ENCODE assay signal across 1 cellular context in the genomic region with DNA sequence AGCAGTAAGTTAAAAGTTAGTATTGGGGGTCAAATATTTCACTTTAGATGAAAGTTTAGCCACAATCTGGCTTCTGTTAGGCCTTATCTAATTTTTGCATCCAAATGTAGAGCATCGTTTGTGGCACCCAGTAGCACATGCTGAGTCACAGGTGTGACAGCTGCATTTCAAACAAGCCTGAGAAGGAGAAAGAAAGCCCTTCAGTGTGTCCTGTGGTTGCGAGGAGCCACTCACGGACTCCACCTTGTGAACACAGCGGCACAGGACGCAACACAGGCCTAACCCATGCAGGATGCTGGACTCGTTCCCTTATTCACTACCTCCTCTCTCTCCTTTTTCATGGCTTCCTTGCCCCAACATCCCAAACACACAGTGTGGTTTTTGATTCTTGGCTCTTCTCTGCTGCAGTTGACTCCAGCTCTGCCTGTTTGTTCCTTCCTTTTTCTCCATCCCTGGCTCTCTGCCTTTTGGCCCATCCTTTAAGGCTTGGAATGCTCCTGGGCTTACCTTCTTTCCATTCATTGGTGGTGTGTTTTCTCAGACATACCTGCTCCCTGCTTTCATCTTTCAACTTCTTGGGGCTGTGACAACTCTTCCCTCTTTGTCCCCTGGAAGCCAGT.
TF ChIP-seq lines count a peak whose summit lies in the region.

No MANE protein-coding gene starts in this region.

TF ChIP-seq in K562, 482 proteins besides CTCF, POLR2A, EP300 and RAD21 (continued from another document and continues in another):
- TF ChIP-seq, protein P1, sequence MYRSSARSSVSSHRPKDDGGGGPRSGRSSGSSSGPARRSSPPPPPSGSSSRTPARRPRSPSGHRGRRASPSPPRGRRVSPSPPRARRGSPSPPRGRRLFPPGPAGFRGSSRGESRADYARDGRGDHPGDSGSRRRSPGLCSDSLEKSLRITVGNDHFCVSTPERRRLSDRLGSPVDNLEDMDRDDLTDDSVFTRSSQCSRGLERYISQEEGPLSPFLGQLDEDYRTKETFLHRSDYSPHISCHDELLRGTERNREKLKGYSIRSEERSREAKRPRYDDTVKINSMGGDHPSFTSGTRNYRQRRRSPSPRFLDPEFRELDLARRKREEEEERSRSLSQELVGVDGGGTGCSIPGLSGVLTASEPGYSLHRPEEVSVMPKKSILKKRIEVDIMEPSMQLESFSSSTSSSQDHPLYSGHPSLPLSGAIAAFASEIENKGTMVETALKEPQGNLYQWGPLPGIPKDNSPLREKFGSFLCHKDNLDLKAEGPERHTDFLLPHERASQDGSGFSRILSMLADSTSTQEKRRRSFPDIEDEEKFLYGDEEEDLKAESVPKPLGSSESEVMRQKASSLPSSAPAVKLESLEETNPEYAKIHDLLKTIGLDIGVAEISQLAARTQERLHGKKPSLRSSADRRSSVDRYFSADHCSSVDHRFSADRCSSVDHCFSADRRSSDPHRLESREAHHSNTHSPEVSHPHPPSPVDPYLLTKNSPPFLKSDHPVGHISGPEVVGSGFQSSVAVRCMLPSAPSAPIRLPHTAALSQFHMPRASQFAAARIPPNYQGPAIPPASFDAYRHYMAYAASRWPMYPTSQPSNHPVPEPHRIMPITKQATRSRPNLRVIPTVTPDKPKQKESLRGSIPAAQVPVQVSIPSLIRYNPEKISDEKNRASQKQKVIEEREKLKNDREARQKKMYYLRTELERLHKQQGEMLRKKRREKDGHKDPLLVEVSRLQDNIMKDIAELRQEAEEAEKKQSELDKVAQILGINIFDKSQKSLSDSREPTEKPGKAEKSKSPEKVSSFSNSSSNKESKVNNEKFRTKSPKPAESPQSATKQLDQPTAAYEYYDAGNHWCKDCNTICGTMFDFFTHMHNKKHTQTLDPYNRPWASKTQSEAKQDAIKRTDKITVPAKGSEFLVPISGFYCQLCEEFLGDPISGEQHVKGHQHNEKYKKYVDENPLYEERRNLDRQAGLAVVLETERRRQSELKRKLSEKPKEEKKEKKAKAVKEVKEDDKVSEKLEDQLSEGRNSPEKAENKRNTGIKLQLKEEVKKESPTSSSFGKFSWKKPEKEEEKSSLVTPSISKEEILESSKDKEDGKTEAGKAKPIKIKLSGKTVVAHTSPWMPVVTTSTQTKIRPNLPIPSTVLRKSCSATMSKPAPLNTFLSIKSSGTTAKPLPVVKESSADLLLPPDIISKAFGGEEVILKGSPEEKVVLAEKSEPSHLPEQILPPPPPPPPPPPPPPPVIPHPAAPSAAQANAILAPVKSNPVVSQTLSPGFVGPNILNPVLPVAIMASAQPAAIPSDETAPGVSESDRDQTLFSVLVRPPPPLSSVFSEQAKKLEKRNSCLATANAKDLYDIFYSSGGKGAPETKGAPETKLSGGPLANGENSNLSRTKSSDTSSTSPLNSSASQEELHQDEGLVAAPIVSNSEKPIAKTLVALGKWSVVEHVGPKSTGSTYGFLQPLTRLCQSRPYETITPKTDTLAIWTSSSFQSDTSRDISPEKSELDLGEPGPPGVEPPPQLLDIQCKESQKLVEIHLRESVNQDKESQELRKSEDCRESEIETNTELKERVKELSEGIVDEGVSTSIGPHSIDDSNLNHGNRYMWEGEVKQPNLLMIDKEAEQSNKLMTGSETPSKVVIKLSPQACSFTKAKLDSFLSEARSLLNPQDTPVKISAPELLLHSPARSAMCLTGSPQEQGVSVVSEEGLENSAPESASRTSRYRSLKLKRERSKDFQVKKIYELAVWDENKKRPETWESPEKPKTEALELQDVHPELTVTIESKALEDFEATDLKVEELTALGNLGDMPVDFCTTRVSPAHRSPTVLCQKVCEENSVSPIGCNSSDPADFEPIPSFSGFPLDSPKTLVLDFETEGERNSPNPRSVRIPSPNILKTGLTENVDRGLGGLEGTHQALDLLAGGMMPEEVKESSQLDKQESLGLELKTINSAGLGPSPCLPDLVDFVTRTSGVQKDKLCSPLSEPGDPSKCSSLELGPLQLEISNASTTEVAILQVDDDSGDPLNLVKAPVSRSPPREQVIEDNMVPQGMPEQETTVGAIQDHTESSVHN (IDR thresholded peaks at IDR 0.05; ENCODE audit: borderline replicate concordance in 1 of 2, low read depth in 1 of 2): no peak
- TF ChIP-seq, protein P2, sequence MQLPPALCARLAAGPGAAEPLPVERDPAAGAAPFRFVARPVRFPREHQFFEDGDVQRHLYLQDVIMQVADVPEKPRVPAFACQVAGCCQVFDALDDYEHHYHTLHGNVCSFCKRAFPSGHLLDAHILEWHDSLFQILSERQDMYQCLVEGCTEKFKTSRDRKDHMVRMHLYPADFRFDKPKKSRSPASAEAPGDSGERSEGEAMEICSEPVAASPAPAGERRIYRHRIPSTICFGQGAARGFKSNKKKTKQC (CRISPR knock-in tag; IDR thresholded peaks at IDR 0.05): no peak
- 0 out of 2 replicates have a peak, but pooled peaks have one; percentile 43 for TF ChIP-seq ZEB2 (IDR thresholded peaks at IDR 0.05)
- TF ChIP-seq RB1 (IDR thresholded peaks at IDR 0.05; ENCODE audit: low read depth): no peak
- TF ChIP-seq, protein P3, sequence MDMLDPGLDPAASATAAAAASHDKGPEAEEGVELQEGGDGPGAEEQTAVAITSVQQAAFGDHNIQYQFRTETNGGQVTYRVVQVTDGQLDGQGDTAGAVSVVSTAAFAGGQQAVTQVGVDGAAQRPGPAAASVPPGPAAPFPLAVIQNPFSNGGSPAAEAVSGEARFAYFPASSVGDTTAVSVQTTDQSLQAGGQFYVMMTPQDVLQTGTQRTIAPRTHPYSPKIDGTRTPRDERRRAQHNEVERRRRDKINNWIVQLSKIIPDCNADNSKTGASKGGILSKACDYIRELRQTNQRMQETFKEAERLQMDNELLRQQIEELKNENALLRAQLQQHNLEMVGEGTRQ (CRISPR knock-in tag; IDR thresholded peaks at IDR 0.05): no peak
- no peak for TF ChIP-seq BMI1 (IDR thresholded peaks at IDR 0.05; ENCODE audit: low read length)
- TF ChIP-seq ZSCAN29 (IDR thresholded peaks at IDR 0.05): no peak
- TF ChIP-seq, protein P4, sequence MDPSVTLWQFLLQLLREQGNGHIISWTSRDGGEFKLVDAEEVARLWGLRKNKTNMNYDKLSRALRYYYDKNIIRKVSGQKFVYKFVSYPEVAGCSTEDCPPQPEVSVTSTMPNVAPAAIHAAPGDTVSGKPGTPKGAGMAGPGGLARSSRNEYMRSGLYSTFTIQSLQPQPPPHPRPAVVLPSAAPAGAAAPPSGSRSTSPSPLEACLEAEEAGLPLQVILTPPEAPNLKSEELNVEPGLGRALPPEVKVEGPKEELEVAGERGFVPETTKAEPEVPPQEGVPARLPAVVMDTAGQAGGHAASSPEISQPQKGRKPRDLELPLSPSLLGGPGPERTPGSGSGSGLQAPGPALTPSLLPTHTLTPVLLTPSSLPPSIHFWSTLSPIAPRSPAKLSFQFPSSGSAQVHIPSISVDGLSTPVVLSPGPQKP (CRISPR knock-in tag; IDR thresholded peaks at IDR 0.05): no peak
- TF ChIP-seq, protein P5, sequence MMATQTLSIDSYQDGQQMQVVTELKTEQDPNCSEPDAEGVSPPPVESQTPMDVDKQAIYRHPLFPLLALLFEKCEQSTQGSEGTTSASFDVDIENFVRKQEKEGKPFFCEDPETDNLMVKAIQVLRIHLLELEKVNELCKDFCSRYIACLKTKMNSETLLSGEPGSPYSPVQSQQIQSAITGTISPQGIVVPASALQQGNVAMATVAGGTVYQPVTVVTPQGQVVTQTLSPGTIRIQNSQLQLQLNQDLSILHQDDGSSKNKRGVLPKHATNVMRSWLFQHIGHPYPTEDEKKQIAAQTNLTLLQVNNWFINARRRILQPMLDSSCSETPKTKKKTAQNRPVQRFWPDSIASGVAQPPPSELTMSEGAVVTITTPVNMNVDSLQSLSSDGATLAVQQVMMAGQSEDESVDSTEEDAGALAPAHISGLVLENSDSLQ (IDR thresholded peaks at IDR 0.05): peak; percentile 72
- peak; percentile 55 for TF ChIP-seq MEIS2 (IDR thresholded peaks at IDR 0.05; ENCODE audit: partially characterized antibody)
- no peak for TF ChIP-seq TGIF2 (CRISPR knock-in tag; IDR thresholded peaks at IDR 0.05)
- TF ChIP-seq RBM15 (IDR thresholded peaks at IDR 0.05; ENCODE audit: insufficient read depth, low read length): no peak
- TF ChIP-seq SRSF7 (optimal IDR thresholded peaks at IDR 0.05; ENCODE audit: low read depth, low read length): no peak
- no peak for TF ChIP-seq EP400 (IDR thresholded peaks at IDR 0.05)
- TF ChIP-seq ZNF785 (CRISPR knock-in tag; IDR thresholded peaks at IDR 0.05): no peak
- TF ChIP-seq RBFOX2 (IDR thresholded peaks at IDR 0.05; ENCODE audit: low read depth, low read length): no peak
- no peak for TF ChIP-seq BRD4 (IDR thresholded peaks at IDR 0.05)
- TF ChIP-seq L3MBTL2 (IDR thresholded peaks at IDR 0.05): peak; percentile 84
- TF ChIP-seq TCF7 (IDR thresholded peaks at IDR 0.05; ENCODE audit: borderline replicate concordance): no peak
- TF ChIP-seq ZNF239 (CRISPR knock-in tag; IDR thresholded peaks at IDR 0.05): no peak
- no peak for TF ChIP-seq STAT5B (CRISPR knock-in tag; IDR thresholded peaks at IDR 0.05)
- no peak for TF ChIP-seq BRF1 (IDR thresholded peaks at IDR 0.05; ENCODE audit: borderline replicate concordance, extremely low read depth, insufficient read length)
- peak; percentile 38; the same call in 1 of the 2 replicates for TF ChIP-seq JUND (IDR thresholded peaks at IDR 0.05; ENCODE audit: borderline replicate concordance, low read depth, low read length)
- peak; percentile 33; the same call in 1 of the 3 replicates for TF ChIP-seq JUND (tag; IDR thresholded peaks at IDR 0.05; ENCODE audit: borderline replicate concordance, low read depth, low read length)
- TF ChIP-seq ZFX (CRISPR knock-in tag; IDR thresholded peaks at IDR 0.05): peak; percentile 37; the same call in 1 of the 2 replicates
- no peak for TF ChIP-seq CREB5 (CRISPR knock-in tag; IDR thresholded peaks at IDR 0.05)
- peak; percentile 68 for TF ChIP-seq ZNF316 (IDR thresholded peaks at IDR 0.05)
- TF ChIP-seq, protein P6, sequence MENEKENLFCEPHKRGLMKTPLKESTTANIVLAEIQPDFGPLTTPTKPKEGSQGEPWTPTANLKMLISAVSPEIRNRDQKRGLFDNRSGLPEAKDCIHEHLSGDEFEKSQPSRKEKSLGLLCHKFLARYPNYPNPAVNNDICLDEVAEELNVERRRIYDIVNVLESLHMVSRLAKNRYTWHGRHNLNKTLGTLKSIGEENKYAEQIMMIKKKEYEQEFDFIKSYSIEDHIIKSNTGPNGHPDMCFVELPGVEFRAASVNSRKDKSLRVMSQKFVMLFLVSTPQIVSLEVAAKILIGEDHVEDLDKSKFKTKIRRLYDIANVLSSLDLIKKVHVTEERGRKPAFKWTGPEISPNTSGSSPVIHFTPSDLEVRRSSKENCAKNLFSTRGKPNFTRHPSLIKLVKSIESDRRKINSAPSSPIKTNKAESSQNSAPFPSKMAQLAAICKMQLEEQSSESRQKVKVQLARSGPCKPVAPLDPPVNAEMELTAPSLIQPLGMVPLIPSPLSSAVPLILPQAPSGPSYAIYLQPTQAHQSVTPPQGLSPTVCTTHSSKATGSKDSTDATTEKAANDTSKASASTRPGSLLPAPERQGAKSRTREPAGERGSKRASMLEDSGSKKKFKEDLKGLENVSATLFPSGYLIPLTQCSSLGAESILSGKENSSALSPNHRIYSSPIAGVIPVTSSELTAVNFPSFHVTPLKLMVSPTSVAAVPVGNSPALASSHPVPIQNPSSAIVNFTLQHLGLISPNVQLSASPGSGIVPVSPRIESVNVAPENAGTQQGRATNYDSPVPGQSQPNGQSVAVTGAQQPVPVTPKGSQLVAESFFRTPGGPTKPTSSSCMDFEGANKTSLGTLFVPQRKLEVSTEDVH (IDR thresholded peaks at IDR 0.05; ENCODE audit: low read depth, partially characterized antibody): no peak
- TF ChIP-seq, protein P7, sequence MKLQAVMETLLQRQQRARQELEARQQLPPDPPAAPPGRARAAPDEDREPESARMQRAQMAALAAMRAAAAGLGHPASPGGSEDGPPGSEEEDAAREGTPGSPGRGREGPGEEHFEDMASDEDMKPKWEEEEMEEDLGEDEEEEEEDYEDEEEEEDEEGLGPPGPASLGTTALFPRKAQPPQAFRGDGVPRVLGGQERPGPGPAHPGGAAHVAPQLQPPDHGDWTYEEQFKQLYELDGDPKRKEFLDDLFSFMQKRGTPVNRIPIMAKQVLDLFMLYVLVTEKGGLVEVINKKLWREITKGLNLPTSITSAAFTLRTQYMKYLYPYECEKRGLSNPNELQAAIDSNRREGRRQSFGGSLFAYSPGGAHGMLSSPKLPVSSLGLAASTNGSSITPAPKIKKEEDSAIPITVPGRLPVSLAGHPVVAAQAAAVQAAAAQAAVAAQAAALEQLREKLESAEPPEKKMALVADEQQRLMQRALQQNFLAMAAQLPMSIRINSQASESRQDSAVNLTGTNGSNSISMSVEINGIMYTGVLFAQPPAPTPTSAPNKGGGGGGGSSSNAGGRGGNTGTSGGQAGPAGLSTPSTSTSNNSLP (IDR thresholded peaks at IDR 0.05; ENCODE audit: borderline replicate concordance, low read depth, low read length): no peak
- TF ChIP-seq DNMT1 (IDR thresholded peaks at IDR 0.05): no peak
- TF ChIP-seq PREB (CRISPR knock-in tag; IDR thresholded peaks at IDR 0.05): no peak
- no peak for TF ChIP-seq ZNF24 (IDR thresholded peaks at IDR 0.05)
- TF ChIP-seq, protein P8, sequence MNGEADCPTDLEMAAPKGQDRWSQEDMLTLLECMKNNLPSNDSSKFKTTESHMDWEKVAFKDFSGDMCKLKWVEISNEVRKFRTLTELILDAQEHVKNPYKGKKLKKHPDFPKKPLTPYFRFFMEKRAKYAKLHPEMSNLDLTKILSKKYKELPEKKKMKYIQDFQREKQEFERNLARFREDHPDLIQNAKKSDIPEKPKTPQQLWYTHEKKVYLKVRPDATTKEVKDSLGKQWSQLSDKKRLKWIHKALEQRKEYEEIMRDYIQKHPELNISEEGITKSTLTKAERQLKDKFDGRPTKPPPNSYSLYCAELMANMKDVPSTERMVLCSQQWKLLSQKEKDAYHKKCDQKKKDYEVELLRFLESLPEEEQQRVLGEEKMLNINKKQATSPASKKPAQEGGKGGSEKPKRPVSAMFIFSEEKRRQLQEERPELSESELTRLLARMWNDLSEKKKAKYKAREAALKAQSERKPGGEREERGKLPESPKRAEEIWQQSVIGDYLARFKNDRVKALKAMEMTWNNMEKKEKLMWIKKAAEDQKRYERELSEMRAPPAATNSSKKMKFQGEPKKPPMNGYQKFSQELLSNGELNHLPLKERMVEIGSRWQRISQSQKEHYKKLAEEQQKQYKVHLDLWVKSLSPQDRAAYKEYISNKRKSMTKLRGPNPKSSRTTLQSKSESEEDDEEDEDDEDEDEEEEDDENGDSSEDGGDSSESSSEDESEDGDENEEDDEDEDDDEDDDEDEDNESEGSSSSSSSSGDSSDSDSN (IDR thresholded peaks at IDR 0.05; ENCODE audit: borderline replicate concordance in 1 of 2, low read depth in 2 of 2, low read length in 2 of 2): peak in 1 of 2 experiments; percentile 75; a peak in 2 of 4 replicates
- no peak for TF ChIP-seq FOXJ3 (CRISPR knock-in tag; IDR thresholded peaks at IDR 0.05)
